Comparison of ENCODE assay signal across 22 cellular contexts in genomic region chr5:68681929-68682328, GRCh38.
A peak's percentile ranks its signal among the peaks of the same experiment; 100 is the strongest.
DNase-seq lines count a peak whose midpoint lies in the region; ATAC-seq and TF ChIP-seq lines count a peak whose summit lies in the region.
"Had no signal": no experiment of that assay in that cellular context is flagged by ENCODE, and none has a peak within 500 bp of the region (broad histone marks: within the 10 kb centered on the region; RNA-seq: fewer than 3 reads in every experiment).

No MANE protein-coding gene starts in this region.

- DNase-seq in Calu3: no peak
- DNase-seq in RWPE1 (ENCODE audit: low spot score): no peak
- no peak for DNase-seq in right lobe of liver
- DNase-seq in thyroid gland: no peak
- DNase-seq in heart right ventricle: no peak
- DNase-seq: BE2C; CD8-positive, alpha-beta memory T cell; GOT3; HFFc6; Karpas-422; NCI-H1092; NCI-H1417 treated with DMSO at 0.1 percent for 48 hours; NCI-H2081 treated with DMSO at 0.1 percent for 48 hours; NCI-H226; NCI-H510A; NCI-H69; RPMI8226; SHP77 had no signal

- H3K4me3 Mint-ChIP-seq in Calu3 (ENCODE audit: low read depth, unreplicated experiment): no peak overlapping the region
- H3K4me3 Mint-ChIP-seq: CD14-positive monocyte; CD8-positive, alpha-beta memory T cell; HFFc6 had no signal

- H3K4me1 ChIP-seq in right lobe of liver (peaks cover 0 to 30% (median 12%) of the 10 kb centered on the region in 4 donors), thyroid gland (peaks cover 25 to 38% of the 10 kb centered on the region in 2 donors), heart right ventricle (peaks cover 0 to 14% (median 4%) of the 10 kb centered on the region in 9 donors)
- H3K4me1 ChIP-seq: HAP-1 had no signal

- H3K4me3 ChIP-seq in right lobe of liver (no peak overlapping the region), thyroid gland (replicated peaks in 1 of 3) (no peak overlapping the region), heart right ventricle (no peak overlapping the region)
- H3K4me3 ChIP-seq: HAP-1 had no signal

- peaks cover 36% of the 10 kb centered on the region for H3K4me1 Mint-ChIP-seq in Calu3 (ENCODE audit: low read depth, unreplicated experiment)
- H3K4me1 Mint-ChIP-seq: CD8-positive, alpha-beta memory T cell had no signal

- peak overlapping the region; percentile 66 for H3K27ac ChIP-seq in RWPE1
- peak overlapping the region in 2 of 3 donors; percentile 17 to 79 for H3K27ac ChIP-seq in right lobe of liver
- peak overlapping the region in 2 of 3 donors; percentile 5 to 67 for H3K27ac ChIP-seq in thyroid gland
- H3K27ac ChIP-seq in heart right ventricle: no peak overlapping the region

- ATAC-seq in right lobe of liver: peak; percentile 23 to 61 (median 35)
- ATAC-seq in heart right ventricle: no peak
- no peak for ATAC-seq in GM18907 (IDR thresholded peaks at IDR 0.05; ENCODE audit: unreplicated experiment)
- ATAC-seq in HG03039 (IDR thresholded peaks at IDR 0.05; ENCODE audit: unreplicated experiment): no peak

- POLR2A ChIA-PET in RWPE1 (lab: Yijun Ruan, JAX; ENCODE audit: low non-redundant PET): no interaction called here

- H3K27me3 ChIP-seq in right lobe of liver (no peaks in the 10 kb centered on the region), thyroid gland (no peaks in the 10 kb centered on the region), heart right ventricle (no peaks in the 10 kb centered on the region)
- H3K27me3 ChIP-seq: BE2C had no signal

- H3K27me3 Mint-ChIP-seq in Calu3 (ENCODE audit: unreplicated experiment): no peaks in the 10 kb centered on the region

- H3K36me3 ChIP-seq in right lobe of liver (no peaks in the 10 kb centered on the region), thyroid gland (no peaks in the 10 kb centered on the region), heart right ventricle (no peaks in the 10 kb centered on the region)
- H3K36me3 ChIP-seq: BE2C, HAP-1 had no signal

- peaks cover 2% of the 10 kb centered on the region for H3K9me3 Mint-ChIP-seq in Calu3 (ENCODE audit: low read depth, unreplicated experiment)
- H3K9me3 Mint-ChIP-seq: CD8-positive, alpha-beta memory T cell had no signal

- CTCF ChIA-PET in Calu3 (lab: Charles Lee): no interaction called here
- CTCF ChIA-PET in RWPE1 (lab: Yijun Ruan, JAX): no interaction called here

- no peak for TF ChIP-seq CTCF in Calu3 (IDR thresholded peaks at IDR 0.05; ENCODE audit: unreplicated experiment)
- no peak for TF ChIP-seq CTCF in RWPE1 (conservative IDR thresholded peaks at IDR 0.05; ENCODE audit: low read depth)
- TF ChIP-seq CTCF in right lobe of liver (IDR thresholded peaks at IDR 0.05): no peak
- no peak for TF ChIP-seq CTCF in thyroid gland (IDR thresholded peaks at IDR 0.05)
- TF ChIP-seq CTCF in heart right ventricle (IDR thresholded peaks at IDR 0.05): no peak

- intact Hi-C loops in Calu3 (cut with micrococcal nuclease; ENCODE audit: unreplicated experiment) (loop anchor here (5.0 kb wide), 1 partner anchor 395 kb away; no protein-coding TSS in a partner anchor), right lobe of liver (cut with DNase I) (no loop called here), thyroid gland (cut with DNase I) (no loop called here), heart right ventricle (cut with DNase I) (no loop called here)

- no TSS peak for BruUV-seq in Calu3 (replicated peaks; lab: Mats Ljungman, UMichigan)

- TF ChIP-seq POLR2A in right lobe of liver (IDR thresholded peaks at IDR 0.05): no peak
- TF ChIP-seq POLR2A in thyroid gland (IDR thresholded peaks at IDR 0.05): no peak

- H3K27ac Mint-ChIP-seq in Calu3 (ENCODE audit: unreplicated experiment): peak overlapping the region; percentile 8
- H3K27ac Mint-ChIP-seq: CD14-positive monocyte, HFFc6 had no signal

- H3K36me3 Mint-ChIP-seq in Calu3 (ENCODE audit: insufficient read depth, unreplicated experiment): no peaks in the 10 kb centered on the region
- H3K36me3 Mint-ChIP-seq: CD14-positive monocyte had no signal

- no peaks in the 10 kb centered on the region for H3K9me3 ChIP-seq in right lobe of liver
- H3K9me3 ChIP-seq in thyroid gland: no peaks in the 10 kb centered on the region
- no peaks in the 10 kb centered on the region for H3K9me3 ChIP-seq in heart right ventricle
- H3K9me3 ChIP-seq: BE2C, HAP-1 had no signal

Comparison
In these comparisons a context has a peak if more than half of its experiments do, and no peak if none do; other contexts are left out.
1. H3K27ac ChIP-seq: peak in RWPE1 (single experiment), right lobe of liver (2 of 3) and thyroid gland (2 of 3); none in heart right ventricle (0 of 10).
2. ATAC-seq: peak in right lobe of liver (4 of 4); none in heart right ventricle (0 of 8), GM18907 (single experiment) and HG03039 (single experiment).